In the genomic region with DNA sequence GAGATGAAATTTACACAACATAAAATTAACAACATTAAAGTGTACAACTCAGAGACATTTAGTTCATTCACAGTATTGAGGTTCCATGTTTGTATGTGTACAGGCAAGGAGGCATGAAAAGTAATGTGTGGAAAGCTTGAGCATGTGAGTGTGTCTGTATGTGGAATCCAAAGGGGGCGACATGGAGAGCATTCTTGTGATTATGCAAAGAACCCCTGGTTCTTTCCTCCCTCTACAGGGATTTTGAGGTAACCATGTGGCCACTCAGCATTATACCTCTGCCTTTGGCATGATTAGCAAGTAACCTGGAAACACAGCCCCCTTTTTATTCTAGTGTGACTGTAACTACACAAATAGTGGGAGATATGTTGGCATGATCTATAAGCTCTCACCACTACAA, we compare ENCODE assay signal across 20 cellular contexts. TPM values are rescaled to one million over a fixed set of nuclear protein-coding genes. Genes with fewer than 3 reads are reported as not detected.
DNase-seq lines count a peak whose midpoint lies in the region; ATAC-seq and TF ChIP-seq lines count a peak whose summit lies in the region.
"Had no signal": no experiment of that assay in that cellular context is flagged by ENCODE, and none has a peak within 500 bp of the region (broad histone marks: within the 10 kb centered on the region; RNA-seq: fewer than 3 reads in every experiment).

No MANE protein-coding gene starts in this region.

- TF ChIP-seq CTCF in GM12873 (IDR thresholded peaks at IDR 0.05; ENCODE audit: insufficient read depth, low read depth, low read length, missing control alignments) (peak; percentile 21), HFFc6 (IDR thresholded peaks at IDR 0.05) (peak; percentile 23; the same call in 1 of the 2 replicates)

- no peaks in the 10 kb centered on the region for H3K36me3 Mint-ChIP-seq in HFFc6 (ENCODE audit: low read depth)
- H3K36me3 Mint-ChIP-seq: activated naive CD4-positive, alpha-beta T cell treated with anti-CD3 and anti-CD28 coated beads, Interleukin-2, amount 50 U/mL, for 72 hours had no signal

- H3K4me1 Mint-ChIP-seq in HFFc6 (ENCODE audit: low read depth): peaks cover 34% of the 10 kb centered on the region

- no peak overlapping the region for H3K4me3 Mint-ChIP-seq in HFFc6
- H3K4me3 Mint-ChIP-seq: effector memory CD8-positive, alpha-beta T cell had no signal

- no peak overlapping the region for H3K27ac Mint-ChIP-seq in HFFc6
- H3K27ac Mint-ChIP-seq: activated naive CD4-positive, alpha-beta T cell treated with anti-CD3 and anti-CD28 coated beads, Interleukin-2, amount 50 U/mL, for 72 hours; effector memory CD8-positive, alpha-beta T cell had no signal

- no peaks in the 10 kb centered on the region for H3K27me3 Mint-ChIP-seq in HFFc6 (ENCODE audit: insufficient read depth)

- ATAC-seq in GM21786 (IDR thresholded peaks at IDR 0.05; ENCODE audit: unreplicated experiment): no peak
- ATAC-seq: effector memory CD8-positive, alpha-beta T cell had no signal

- H3K9me3 Mint-ChIP-seq in HFFc6: no peaks in the 10 kb centered on the region
- H3K9me3 Mint-ChIP-seq: activated naive CD4-positive, alpha-beta T cell treated with anti-CD3 and anti-CD28 coated beads, Interleukin-2, amount 50 U/mL, for 72 hours; effector memory CD8-positive, alpha-beta T cell had no signal

- DNase-seq in HFFc6 (peak; percentile 12), SW480 (ENCODE audit: low spot score) (peak; percentile 27), iPS DF 19.7 (ENCODE audit: low read depth, low spot score) (peak; percentile 20), NCI-H524 treated with DMSO at 0.1 percent for 48 hours (lab: John Stamatoyannopoulos, UW) (no peak)
- DNase-seq in activated CD4-positive, CD25-positive, alpha-beta regulatory T cell treated with anti-CD3 and anti-CD28 coated beads, Interleukin-2, amount 50 U/mL, for 72 hours: no peak
- DNase-seq: activated CD4-positive, alpha-beta T cell treated with anti-CD3 and anti-CD28 coated beads for 4 hours; activated T-cell treated with anti-CD3 and anti-CD28 coated beads, Interleukin-2, amount 50 U/mL, for 1 hour; caudate nucleus; DMS153; effector memory CD8-positive, alpha-beta T cell; mesenchymal stem cell; NCI-H2081 treated with DMSO at 0.1 percent for 48 hours; SHP77 had no signal

RNA-seq across cellular contexts. Expression of a gene that starts 21.0 kb away (rescaled TPM):
- total RNA-seq in HFFc6 (2021; fragmentation: NEBNext Ultra II Directional; extraction: Animal tissue kit (Norgen Biotek cat#: 25700)): not detected
- total RNA-seq: activated naive CD4-positive, alpha-beta T cell treated with anti-CD3 and anti-CD28 coated beads, Interleukin-2, amount 50 U/mL, for 72 hours; frontal cortex; right atrium auricular region; subcutaneous adipose tissue; T-helper 2 cell treated with Interferon-gamma antibody and Interleukin-4, amounts not matched to agents 100 ng/mL and 5 ng/mL, for 36 hours had no signal

RNA-seq across cellular contexts. Expression of a gene that starts 24.5 kb away (rescaled TPM):
- not detected for total RNA-seq in HFFc6 (2021; fragmentation: NEBNext Ultra II Directional; extraction: Animal tissue kit (Norgen Biotek cat#: 25700))
- total RNA-seq: activated naive CD4-positive, alpha-beta T cell treated with anti-CD3 and anti-CD28 coated beads, Interleukin-2, amount 50 U/mL, for 72 hours; frontal cortex; right atrium auricular region; subcutaneous adipose tissue; T-helper 2 cell treated with Interferon-gamma antibody and Interleukin-4, amounts not matched to agents 100 ng/mL and 5 ng/mL, for 36 hours had no signal

RNA-seq across cellular contexts. Expression of a gene that starts 40.6 kb away (rescaled TPM):
- not detected for total RNA-seq in HFFc6 (2021; fragmentation: NEBNext Ultra II Directional; extraction: Animal tissue kit (Norgen Biotek cat#: 25700))
- total RNA-seq: activated naive CD4-positive, alpha-beta T cell treated with anti-CD3 and anti-CD28 coated beads, Interleukin-2, amount 50 U/mL, for 72 hours; frontal cortex; right atrium auricular region; subcutaneous adipose tissue; T-helper 2 cell treated with Interferon-gamma antibody and Interleukin-4, amounts not matched to agents 100 ng/mL and 5 ng/mL, for 36 hours had no signal

Comparison
In these comparisons a context has a peak if more than half of its experiments do, and no peak if none do; other contexts are left out.
1. DNase-seq: peak in HFFc6 (single experiment), SW480 (single experiment) and iPS DF 19.7 (single experiment); none in NCI-H524 treated with DMSO at 0.1 percent for 48 hours (single experiment) and activated CD4-positive, CD25-positive, alpha-beta regulatory T cell treated with anti-CD3 and anti-CD28 coated beads, Interleukin-2, amount 50 U/mL, for 72 hours (single experiment).